8 cellular contexts compared by ENCODE assay signal in genomic region chrX:137194164-137194563, GRCh38.
DNase-seq lines count a peak whose midpoint lies in the region; ATAC-seq and TF ChIP-seq lines count a peak whose summit lies in the region.

No MANE protein-coding gene starts in this region.

- H3K27me3 Mint-ChIP-seq in activated naive CD4-positive, alpha-beta T cell treated with anti-CD3 and anti-CD28 coated beads, Interleukin-2, amount 10 ng/mL, durations not matched to agents 7 days and 5 days: no peaks in the 10 kb centered on the region

- no peaks in the 10 kb centered on the region for H3K4me1 ChIP-seq in lower lobe of right lung

- CTCF ChIA-PET in activated naive CD4-positive, alpha-beta T cell treated with anti-CD3 and anti-CD28 coated beads, Interleukin-2, amount 10 ng/mL, durations not matched to agents 7 days and 5 days (lab: Charles Lee): interaction anchor here (0.8 to 3.7 kb wide), 10 partner anchors 16 to 240 kb away, joined by 3 to 20 read pairs (median 4); no protein-coding TSS in a partner anchor

- H3K4me3 Mint-ChIP-seq in activated naive CD4-positive, alpha-beta T cell treated with anti-CD3 and anti-CD28 coated beads, Interleukin-2, amount 10 ng/mL, durations not matched to agents 7 days and 5 days: no peak overlapping the region

- no peak overlapping the region for H3K27ac ChIP-seq in lower lobe of right lung

- H3K27ac Mint-ChIP-seq in activated naive CD4-positive, alpha-beta T cell treated with anti-CD3 and anti-CD28 coated beads, Interleukin-2, amount 10 ng/mL, durations not matched to agents 7 days and 5 days: no peak overlapping the region

- no peaks in the 10 kb centered on the region for H3K9me3 ChIP-seq in lower lobe of right lung

- DNase-seq in DMS53 treated with DMSO at 0.1 percent for 48 hours (lab: John Stamatoyannopoulos, UW; ENCODE audit: unreplicated experiment): peak; percentile 37
- peak; percentile 49 for DNase-seq in NCI-H146 (lab: John Stamatoyannopoulos, UW)
- DNase-seq in activated naive CD4-positive, alpha-beta T cell treated with anti-CD3 and anti-CD28 coated beads, Interleukin-2, amount 10 ng/mL, durations not matched to agents 7 days and 5 days: peak; percentile 23
- no peak for DNase-seq in lower lobe of right lung
- no peak for DNase-seq in epidermal melanocyte (ENCODE audit: insufficient read length, low spot score)
- DNase-seq in stimulated activated naive CD4-positive, alpha-beta T cell treated with Interleukin-2 at 50 U/mL for 16 hours (lab: John Stamatoyannopoulos, UW): no peak

- H3K36me3 ChIP-seq in lower lobe of right lung: no peaks in the 10 kb centered on the region

- no peaks in the 10 kb centered on the region for H3K9me3 Mint-ChIP-seq in activated naive CD4-positive, alpha-beta T cell treated with anti-CD3 and anti-CD28 coated beads, Interleukin-2, amount 10 ng/mL, durations not matched to agents 7 days and 5 days

- H3K27me3 ChIP-seq in lower lobe of right lung (ENCODE audit: low read depth): no peaks in the 10 kb centered on the region

- intact Hi-C loops in lower lobe of right lung (cut with DNase I): no loop called here

- H3K4me3 ChIP-seq in lower lobe of right lung: no peak overlapping the region

- ATAC-seq in GM21526 (IDR thresholded peaks at IDR 0.05; ENCODE audit: low FRiP score, unreplicated experiment): peak; percentile 68
- ATAC-seq in lower lobe of right lung: peak in 1 of 2 donors; percentile 33
- no peak for ATAC-seq in GM21515 (IDR thresholded peaks at IDR 0.05; ENCODE audit: unreplicated experiment)

- H3K36me3 Mint-ChIP-seq in activated naive CD4-positive, alpha-beta T cell treated with anti-CD3 and anti-CD28 coated beads, Interleukin-2, amount 10 ng/mL, durations not matched to agents 7 days and 5 days: no peaks in the 10 kb centered on the region

- H3K4me1 Mint-ChIP-seq in activated naive CD4-positive, alpha-beta T cell treated with anti-CD3 and anti-CD28 coated beads, Interleukin-2, amount 10 ng/mL, durations not matched to agents 7 days and 5 days: no peaks in the 10 kb centered on the region

- TF ChIP-seq CTCF in lower lobe of right lung (IDR thresholded peaks at IDR 0.05): peak; percentile 39

Comparison
In these comparisons a context has a peak if more than half of its experiments do, and no peak if none do; other contexts are left out.
1. DNase-seq: peak in DMS53 treated with DMSO at 0.1 percent for 48 hours (single experiment), NCI-H146 (single experiment) and activated naive CD4-positive, alpha-beta T cell treated with anti-CD3 and anti-CD28 coated beads, Interleukin-2, amount 10 ng/mL, durations not matched to agents 7 days and 5 days (single experiment); none in lower lobe of right lung (single experiment), epidermal melanocyte (single experiment) and stimulated activated naive CD4-positive, alpha-beta T cell treated with Interleukin-2 at 50 U/mL for 16 hours (single experiment).